9 cellular contexts compared by ENCODE assay signal in genomic region chr17:50421308-50422031, GRCh38. TPM values are rescaled to one million over a fixed set of nuclear protein-coding genes. Genes with fewer than 3 reads are reported as not detected.
DNase-seq lines count a peak whose midpoint lies in the region; ATAC-seq, FAIRE-seq and TF ChIP-seq lines count a peak whose summit lies in the region.
"Had no signal": no experiment of that assay in that cellular context is flagged by ENCODE, and none has a peak within 500 bp of the region (broad histone marks: within the 10 kb centered on the region; RNA-seq: fewer than 3 reads in every experiment).

No MANE protein-coding gene starts in this region.

- H3K27ac Mint-ChIP-seq in activated naive CD8-positive, alpha-beta T cell = peak overlapping the region; percentile 91

- BruUV-seq in HepG2 (replicated peaks; lab: Mats Ljungman, UMichigan) = no TSS peak

- no peak for DNase-seq in heart right ventricle
- no peak for DNase-seq in Right ventricle myocardium inferior (ENCODE audit: missing footprints)
- no peak for DNase-seq in HepG2 (ENCODE audit: low spot score)
- DNase-seq in aorta = no peak
- no peak for DNase-seq in anterior cingulate cortex (lab: John Stamatoyannopoulos, UW)

- POLR2A ChIA-PET in HepG2 (lab: Yijun Ruan, JAX) = interaction anchor here (1.1 to 3.6 kb wide), 2 partner anchors 8 to 24 kb away, joined by 5 to 29 read pairs; partner anchors contain the start of gene LRRC59

- no peaks in the 10 kb centered on the region for H3K36me3 ChIP-seq in heart right ventricle
- H3K36me3 ChIP-seq in HepG2 (replicated peaks in 1 of 2; ENCODE audit: control insufficient read depth in 1 of 2, insufficient read depth in 2 of 2, low read length in 2 of 2) = no peaks in the 10 kb centered on the region
- no peaks in the 10 kb centered on the region for H3K36me3 ChIP-seq in aorta (ENCODE audit: control insufficient read depth in 1 of 2, insufficient read depth in 2 of 2, low read length in 1 of 2)

- intact Hi-C loops in heart right ventricle (cut with DNase I) = no loop called here
- intact Hi-C loops in Right ventricle myocardium inferior (cut with DNase I) = no loop called here
- intact Hi-C loops in HepG2 (cut with micrococcal nuclease; ENCODE audit: unreplicated experiment) = no loop called here
- intact Hi-C loops in aorta (cut with DNase I) = no loop called here

- H3K4me1 Mint-ChIP-seq in activated naive CD8-positive, alpha-beta T cell (ENCODE audit: low read depth) = peaks cover 20% of the 10 kb centered on the region

- H3K9me3 ChIP-seq in heart right ventricle (no peaks in the 10 kb centered on the region), HepG2 (ENCODE audit: low read length) (no peaks in the 10 kb centered on the region), aorta (ENCODE audit: control insufficient read depth, low read length) (no peaks in the 10 kb centered on the region)

- H3K4me3 Mint-ChIP-seq in activated naive CD8-positive, alpha-beta T cell = peak overlapping the region; percentile 79

- peak overlapping the region; percentile 75 for H3K4me2 ChIP-seq in HepG2 (ENCODE audit: low read depth, low read length)

- ATAC-seq in heart right ventricle (no peak), Right ventricle myocardium inferior (no peak), HepG2 (no peak), aorta (ENCODE audit: low FRiP score) (peak; percentile 23), GM21576 (IDR thresholded peaks at IDR 0.05; ENCODE audit: unreplicated experiment) (no peak), HG03460 (IDR thresholded peaks at IDR 0.05; ENCODE audit: unreplicated experiment) (no peak)

- H3K79me2 ChIP-seq in HepG2 (ENCODE audit: insufficient read depth, low read length) = peaks cover 1% of the 10 kb centered on the region

- peaks cover 5% of the 10 kb centered on the region for H3K36me3 Mint-ChIP-seq in activated naive CD8-positive, alpha-beta T cell

- 48 to 51% methylated on average over 3 of the region's 3 CpGs for WGBS in heart right ventricle, 2 donors
- WGBS in HepG2 (ENCODE audit: low lambda C conversion rate) = 27% methylated on average over 3 of the region's 3 CpGs
- WGBS in aorta, 2 donors = 65 to 69% methylated on average over 3 of the region's 3 CpGs

- H3K9ac ChIP-seq in HepG2 (ENCODE audit: insufficient read depth, low read depth, low read length) = peak overlapping the region; percentile 47

- peaks cover 7 to 53% (median 19%) of the 10 kb centered on the region in 9 donors for H3K4me1 ChIP-seq in heart right ventricle
- peaks cover 57% of the 10 kb centered on the region for H3K4me1 ChIP-seq in HepG2 (ENCODE audit: insufficient read depth, low read length)
- H3K4me1 ChIP-seq in aorta (ENCODE audit: control insufficient read depth in 1 of 2, insufficient read depth in 2 of 2, low read length in 2 of 2) = no peaks in the 10 kb centered on the region

- peak overlapping the region in 9 of 10 donors; percentile 28 to 83 (median 61) for H3K27ac ChIP-seq in heart right ventricle
- H3K27ac ChIP-seq in HepG2 (ENCODE audit: extremely low read length, insufficient read depth, low read length) = peak overlapping the region; percentile 58
- H3K27ac ChIP-seq in aorta (ENCODE audit: low read depth in 1 of 2, low read length in 2 of 2) = no peak overlapping the region

- no peaks in the 10 kb centered on the region for H3K27me3 Mint-ChIP-seq in activated naive CD8-positive, alpha-beta T cell

- peak overlapping the region; percentile 38 for H2AFZ ChIP-seq in HepG2 (ENCODE audit: low read length)

- peaks cover 7% of the 10 kb centered on the region for H3K9me3 Mint-ChIP-seq in activated naive CD8-positive, alpha-beta T cell (ENCODE audit: low read depth)

- H4K20me1 ChIP-seq in HepG2 (ENCODE audit: insufficient read depth, low read length) = no peaks in the 10 kb centered on the region

- TF ChIP-seq POLR2A in HepG2 (IDR thresholded peaks at IDR 0.05; ENCODE audit: insufficient read depth in 1 of 2, low read depth in 2 of 2, low read length in 2 of 2) = no peak

- in situ Hi-C loops in HepG2 (cut with HindIII; ENCODE audit: extremely low pct_ligation_motif_present, low pct_unique_long_range_greater_than_20kb) = no loop called here

- FAIRE-seq in HepG2 (lab: Jason Lieb, UNC) = peak; percentile 34
- FAIRE-seq: TTC549 had no signal

- TF ChIP-seq EP300 in HepG2 (IDR thresholded peaks at IDR 0.05; ENCODE audit: low read depth in 2 of 2, low read length in 2 of 2) = no peak
- no peak for TF ChIP-seq EP300 in HepG2 (CRISPR knock-in tag; IDR thresholded peaks at IDR 0.05; ENCODE audit: borderline replicate concordance)

- TF ChIP-seq RAD21 in HepG2 (CRISPR knock-in tag; IDR thresholded peaks at IDR 0.05) = no peak

- H3K4me3 ChIP-seq in heart right ventricle (peak overlapping the region in 7 of 10 donors; percentile 6 to 38 (median 29)), HepG2 (replicated peaks in 1 of 3; ENCODE audit: insufficient read depth in 1 of 3, low read depth in 2 of 3, low read length in 3 of 3) (peak overlapping the region; percentile 29 to 61 (median 57); a peak in 5 of 6 replicates), aorta (ENCODE audit: low read length in 2 of 2) (no peak overlapping the region)

- H3K27me3 ChIP-seq in heart right ventricle (no peaks in the 10 kb centered on the region), HepG2 (ENCODE audit: control insufficient read depth in 1 of 2, insufficient read depth in 2 of 2, low read length in 2 of 2) (no peaks in the 10 kb centered on the region; a peak in 1 of 5 replicates), aorta (ENCODE audit: control insufficient read depth in 1 of 2, insufficient read depth in 2 of 2, low read length in 1 of 2) (no peaks in the 10 kb centered on the region)

- CTCF ChIA-PET in HepG2 (lab: Yijun Ruan, JAX; ENCODE audit: low intra/inter-chr PET ratio, low total read pairs) = no interaction called here

- TF ChIP-seq CTCF in heart right ventricle (IDR thresholded peaks at IDR 0.05) (no peak), HepG2 (CRISPR knock-in tag; IDR thresholded peaks at IDR 0.05) (no peak)

RNA-seq across cellular contexts. Expression of gene ACSF2, which starts 4.5 kb away (rescaled TPM):
- total RNA-seq in heart right ventricle (10 to 100 TPM in 9 of 10 donors, 1 to 10 TPM in 1; 9.9 to 45.0 (median 19.7) TPM), Right ventricle myocardium inferior (22.7 TPM), HepG2 (2016; rRNA removed; fragmentation: Illumina TruSeq; extraction: Trizol) (32.0 and 87.3 TPM in 2 replicates), aorta (10 to 100 TPM; 17.8 to 35.8 TPM)
- polyA plus RNA-seq in heart right ventricle (10 to 100 TPM in 1 of 2 donors, 1 to 10 TPM in 1; 7.9 to 26.9 TPM), HepG2 (2011; rRNA removed) (109 and 117 TPM in 2 replicates), aorta (10 to 100 TPM; 29.2 to 35.1 TPM)
- 20.7 and 23.9 TPM in 2 replicates for total RNA-seq in HepG2 (2016; cell fraction: cytosol; rRNA removed; fragmentation: Illumina TruSeq; extraction: Trizol; ENCODE audit: low read depth)
- total RNA-seq in HepG2 (2016; cell fraction: insoluble cytoplasmic fraction; rRNA removed; fragmentation: Illumina TruSeq; extraction: Trizol) = 26.9 and 94.3 TPM in 2 replicates
- 19.8 and 21.0 TPM in 2 replicates for total RNA-seq in HepG2 (2016; cell fraction: membrane; rRNA removed; fragmentation: Illumina TruSeq; extraction: Trizol)
- total RNA-seq in HepG2 (2016; cell fraction: nucleus; rRNA removed; fragmentation: Illumina TruSeq; extraction: Trizol) = 90.8 and 95.0 TPM in 2 replicates
- polyA plus RNA-seq in HepG2 (2011; cell fraction: cytosol; rRNA removed) = 68.6 and 80.4 TPM in 2 replicates
- polyA plus RNA-seq in HepG2 (2011; cell fraction: nucleus; rRNA removed) = 334 and 438 TPM in 2 replicates
- polyA plus RNA-seq in HepG2 (2012) = 79.7 and 97.7 TPM in 2 replicates
- 8.6 and 9.0 TPM in 2 replicates for polyA plus RNA-seq in HepG2 (2016; cell fraction: cytosol; fragmentation: Illumina TruSeq; extraction: Trizol; ENCODE audit: low read depth)
- polyA plus RNA-seq in HepG2 (2016; cell fraction: insoluble cytoplasmic fraction; fragmentation: Illumina TruSeq; extraction: Trizol; ENCODE audit: low read depth) = 26.3 and 30.3 TPM in 2 replicates
- 13.4 and 14.3 TPM in 2 replicates for polyA plus RNA-seq in HepG2 (2016; cell fraction: membrane; fragmentation: Illumina TruSeq; extraction: Trizol; ENCODE audit: low read depth)
- 198 and 222 TPM in 2 replicates for polyA plus RNA-seq in HepG2 (2016; cell fraction: nucleus; fragmentation: Illumina TruSeq; extraction: Trizol; ENCODE audit: insufficient read depth, low read depth)
- polyA minus RNA-seq in HepG2 (2011; rRNA and poly(A)+ RNA removed; ENCODE audit: low replicate concordance) = 87.1 and 260 TPM in 2 replicates
- 32.1 and 36.7 TPM in 2 replicates for polyA minus RNA-seq in HepG2 (2011; cell fraction: cytosol; rRNA and poly(A)+ RNA removed)
- 111 and 114 TPM in 2 replicates for polyA minus RNA-seq in HepG2 (2011; cell fraction: nucleus; rRNA and poly(A)+ RNA removed)

RNA-seq across cellular contexts. Expression of gene LRRC59, which starts 24.1 kb away (rescaled TPM):
- 10 to 100 TPM; 19.2 to 48.3 (median 24.7) TPM for total RNA-seq in heart right ventricle
- polyA plus RNA-seq in heart right ventricle = 10 to 100 TPM; 11.4 to 83.1 TPM
- total RNA-seq in Right ventricle myocardium inferior = 24.5 TPM
- 222 and 239 TPM in 2 replicates for total RNA-seq in HepG2 (2016; rRNA removed; fragmentation: Illumina TruSeq; extraction: Trizol)
- total RNA-seq in HepG2 (2016; cell fraction: cytosol; rRNA removed; fragmentation: Illumina TruSeq; extraction: Trizol; ENCODE audit: low read depth) = 75.0 and 83.4 TPM in 2 replicates
- total RNA-seq in HepG2 (2016; cell fraction: insoluble cytoplasmic fraction; rRNA removed; fragmentation: Illumina TruSeq; extraction: Trizol) = 213 and 234 TPM in 2 replicates
- total RNA-seq in HepG2 (2016; cell fraction: membrane; rRNA removed; fragmentation: Illumina TruSeq; extraction: Trizol) = 172 and 182 TPM in 2 replicates
- 115 and 124 TPM in 2 replicates for total RNA-seq in HepG2 (2016; cell fraction: nucleus; rRNA removed; fragmentation: Illumina TruSeq; extraction: Trizol)
- 87.3 and 93.2 TPM in 2 replicates for polyA plus RNA-seq in HepG2 (2011; rRNA removed)
- polyA plus RNA-seq in HepG2 (2011; cell fraction: cytosol; rRNA removed) = 57.2 and 66.4 TPM in 2 replicates
- polyA plus RNA-seq in HepG2 (2011; cell fraction: nucleus; rRNA removed) = 50.6 and 58.7 TPM in 2 replicates
- polyA plus RNA-seq in HepG2 (2012) = 90.0 and 114 TPM in 2 replicates
- 59.8 and 73.7 TPM in 2 replicates for polyA plus RNA-seq in HepG2 (2016; cell fraction: cytosol; fragmentation: Illumina TruSeq; extraction: Trizol; ENCODE audit: low read depth)
- polyA plus RNA-seq in HepG2 (2016; cell fraction: insoluble cytoplasmic fraction; fragmentation: Illumina TruSeq; extraction: Trizol; ENCODE audit: low read depth) = 202 and 242 TPM in 2 replicates
- polyA plus RNA-seq in HepG2 (2016; cell fraction: membrane; fragmentation: Illumina TruSeq; extraction: Trizol; ENCODE audit: low read depth) = 104 and 113 TPM in 2 replicates
- polyA plus RNA-seq in HepG2 (2016; cell fraction: nucleus; fragmentation: Illumina TruSeq; extraction: Trizol; ENCODE audit: insufficient read depth, low read depth) = 152 and 155 TPM in 2 replicates
- polyA minus RNA-seq in HepG2 (2011; rRNA and poly(A)+ RNA removed; ENCODE audit: low replicate concordance) = 159 and 165 TPM in 2 replicates
- polyA minus RNA-seq in HepG2 (2011; cell fraction: cytosol; rRNA and poly(A)+ RNA removed) = 74.4 and 77.8 TPM in 2 replicates
- polyA minus RNA-seq in HepG2 (2011; cell fraction: nucleus; rRNA and poly(A)+ RNA removed) = 73.0 and 88.5 TPM in 2 replicates
- 10 to 100 TPM; 46.7 to 77.6 TPM for total RNA-seq in aorta
- 10 to 100 TPM; 33.1 to 44.1 TPM for polyA plus RNA-seq in aorta

RNA-seq across cellular contexts. Expression of gene CHAD, which starts 47.2 kb away (rescaled TPM):
- total RNA-seq in heart right ventricle (under 1 TPM in 3 of 10 donors, not detected in 7; 0.13 to 0.74 (median 0.20) TPM), Right ventricle myocardium inferior (0.16 TPM), HepG2 (2016; rRNA removed; fragmentation: Illumina TruSeq; extraction: Trizol) (not detected in 2 replicates), aorta (under 1 TPM in 1 of 2 donors, not detected in 1; 0.57 TPM)
- polyA plus RNA-seq in heart right ventricle (under 1 TPM in 1 of 2 donors, not detected in 1; 0.44 TPM), HepG2 (2011; rRNA removed) (1.4 and 2.2 TPM in 2 replicates), aorta (1 to 10 TPM in 1 of 2 donors, under 1 TPM in 1; 0.20 to 2.3 TPM)
- not detected in 2 replicates for total RNA-seq in HepG2 (2016; cell fraction: cytosol; rRNA removed; fragmentation: Illumina TruSeq; extraction: Trizol; ENCODE audit: low read depth)
- 0.09 TPM in 1 of 2 replicates, not detected in the other for total RNA-seq in HepG2 (2016; cell fraction: insoluble cytoplasmic fraction; rRNA removed; fragmentation: Illumina TruSeq; extraction: Trizol)
- total RNA-seq in HepG2 (2016; cell fraction: membrane; rRNA removed; fragmentation: Illumina TruSeq; extraction: Trizol) = not detected in 2 replicates
- total RNA-seq in HepG2 (2016; cell fraction: nucleus; rRNA removed; fragmentation: Illumina TruSeq; extraction: Trizol) = not detected in 2 replicates
- 0.56 and 1.1 TPM in 2 replicates for polyA plus RNA-seq in HepG2 (2011; cell fraction: cytosol; rRNA removed)
- 7.9 and 10.0 TPM in 2 replicates for polyA plus RNA-seq in HepG2 (2011; cell fraction: nucleus; rRNA removed)
- polyA plus RNA-seq in HepG2 (2012) = 4.3 and 5.0 TPM in 2 replicates
- not detected in 2 replicates for polyA plus RNA-seq in HepG2 (2016; cell fraction: cytosol; fragmentation: Illumina TruSeq; extraction: Trizol; ENCODE audit: low read depth)
- not detected in 2 replicates for polyA plus RNA-seq in HepG2 (2016; cell fraction: insoluble cytoplasmic fraction; fragmentation: Illumina TruSeq; extraction: Trizol; ENCODE audit: low read depth)
- polyA plus RNA-seq in HepG2 (2016; cell fraction: membrane; fragmentation: Illumina TruSeq; extraction: Trizol; ENCODE audit: low read depth) = not detected in 2 replicates
- 1.1 TPM in 1 of 2 replicates, not detected in the other for polyA plus RNA-seq in HepG2 (2016; cell fraction: nucleus; fragmentation: Illumina TruSeq; extraction: Trizol; ENCODE audit: insufficient read depth, low read depth)
- 0.07 and 1.3 TPM in 2 replicates for polyA minus RNA-seq in HepG2 (2011; rRNA and poly(A)+ RNA removed; ENCODE audit: low replicate concordance)
- not detected in 2 replicates for polyA minus RNA-seq in HepG2 (2011; cell fraction: cytosol; rRNA and poly(A)+ RNA removed)
- 0.64 and 0.87 TPM in 2 replicates for polyA minus RNA-seq in HepG2 (2011; cell fraction: nucleus; rRNA and poly(A)+ RNA removed)

RNA-seq across cellular contexts. Expression of gene EME1, which starts 48.4 kb away (rescaled TPM):
- total RNA-seq in heart right ventricle (1 to 10 TPM in 2 of 10 donors, under 1 TPM in 8; 0.25 to 1.8 (median 0.67) TPM), Right ventricle myocardium inferior (0.60 TPM), HepG2 (2016; rRNA removed; fragmentation: Illumina TruSeq; extraction: Trizol) (17.3 and 24.6 TPM in 2 replicates), aorta (1 to 10 TPM in 1 of 2 donors, not detected in 1; 2.0 TPM)
- polyA plus RNA-seq in heart right ventricle (under 1 TPM; 0.20 to 0.51 TPM), HepG2 (2011; rRNA removed) (13.4 and 20.7 TPM in 2 replicates), aorta (under 1 TPM in 1 of 2 donors, not detected in 1; 0.49 TPM)
- 6.4 and 7.4 TPM in 2 replicates for total RNA-seq in HepG2 (2016; cell fraction: cytosol; rRNA removed; fragmentation: Illumina TruSeq; extraction: Trizol; ENCODE audit: low read depth)
- total RNA-seq in HepG2 (2016; cell fraction: insoluble cytoplasmic fraction; rRNA removed; fragmentation: Illumina TruSeq; extraction: Trizol) = 17.1 and 25.6 TPM in 2 replicates
- total RNA-seq in HepG2 (2016; cell fraction: membrane; rRNA removed; fragmentation: Illumina TruSeq; extraction: Trizol) = 7.7 and 8.9 TPM in 2 replicates
- 28.4 and 31.8 TPM in 2 replicates for total RNA-seq in HepG2 (2016; cell fraction: nucleus; rRNA removed; fragmentation: Illumina TruSeq; extraction: Trizol)
- polyA plus RNA-seq in HepG2 (2011; cell fraction: cytosol; rRNA removed) = 4.7 and 7.1 TPM in 2 replicates
- 58.4 and 108 TPM in 2 replicates for polyA plus RNA-seq in HepG2 (2011; cell fraction: nucleus; rRNA removed)
- 6.6 and 17.5 TPM in 2 replicates for polyA plus RNA-seq in HepG2 (2012)
- polyA plus RNA-seq in HepG2 (2016; cell fraction: cytosol; fragmentation: Illumina TruSeq; extraction: Trizol; ENCODE audit: low read depth) = 1.3 and 1.6 TPM in 2 replicates
- 13.3 and 16.0 TPM in 2 replicates for polyA plus RNA-seq in HepG2 (2016; cell fraction: insoluble cytoplasmic fraction; fragmentation: Illumina TruSeq; extraction: Trizol; ENCODE audit: low read depth)
- polyA plus RNA-seq in HepG2 (2016; cell fraction: membrane; fragmentation: Illumina TruSeq; extraction: Trizol; ENCODE audit: low read depth) = 2.3 and 3.2 TPM in 2 replicates
- polyA plus RNA-seq in HepG2 (2016; cell fraction: nucleus; fragmentation: Illumina TruSeq; extraction: Trizol; ENCODE audit: insufficient read depth, low read depth) = 65.8 and 68.9 TPM in 2 replicates
- polyA minus RNA-seq in HepG2 (2011; rRNA and poly(A)+ RNA removed; ENCODE audit: low replicate concordance) = 6.9 and 17.6 TPM in 2 replicates
- 5.3 and 5.4 TPM in 2 replicates for polyA minus RNA-seq in HepG2 (2011; cell fraction: cytosol; rRNA and poly(A)+ RNA removed)
- 14.9 and 18.7 TPM in 2 replicates for polyA minus RNA-seq in HepG2 (2011; cell fraction: nucleus; rRNA and poly(A)+ RNA removed)

RNA-seq across cellular contexts. Expression of gene MRPL27, which starts 48.5 kb away (rescaled TPM):
- total RNA-seq in heart right ventricle (10 to 100 TPM; 54.8 to 90.0 (median 63.0) TPM), Right ventricle myocardium inferior (85.0 TPM), HepG2 (2016; rRNA removed; fragmentation: Illumina TruSeq; extraction: Trizol) (217 and 294 TPM in 2 replicates), aorta (10 to 100 TPM; 34.8 TPM)
- polyA plus RNA-seq in heart right ventricle (100 to 1,000 TPM; 241 to 253 TPM), HepG2 (2011; rRNA removed) (131 and 137 TPM in 2 replicates), aorta (100 to 1,000 TPM in 1 of 2 donors, 10 to 100 TPM in 1; 90.9 to 103 TPM)
- total RNA-seq in HepG2 (2016; cell fraction: cytosol; rRNA removed; fragmentation: Illumina TruSeq; extraction: Trizol; ENCODE audit: low read depth) = 159 and 163 TPM in 2 replicates
- total RNA-seq in HepG2 (2016; cell fraction: insoluble cytoplasmic fraction; rRNA removed; fragmentation: Illumina TruSeq; extraction: Trizol) = 225 and 322 TPM in 2 replicates
- 113 and 118 TPM in 2 replicates for total RNA-seq in HepG2 (2016; cell fraction: membrane; rRNA removed; fragmentation: Illumina TruSeq; extraction: Trizol)
- 94.1 and 102 TPM in 2 replicates for total RNA-seq in HepG2 (2016; cell fraction: nucleus; rRNA removed; fragmentation: Illumina TruSeq; extraction: Trizol)
- 178 and 188 TPM in 2 replicates for polyA plus RNA-seq in HepG2 (2011; cell fraction: cytosol; rRNA removed)
- polyA plus RNA-seq in HepG2 (2011; cell fraction: nucleus; rRNA removed) = 65.8 and 77.3 TPM in 2 replicates
- polyA plus RNA-seq in HepG2 (2012) = 92.3 and 97.7 TPM in 2 replicates
- polyA plus RNA-seq in HepG2 (2016; cell fraction: cytosol; fragmentation: Illumina TruSeq; extraction: Trizol; ENCODE audit: low read depth) = 113 and 115 TPM in 2 replicates
- 260 and 314 TPM in 2 replicates for polyA plus RNA-seq in HepG2 (2016; cell fraction: insoluble cytoplasmic fraction; fragmentation: Illumina TruSeq; extraction: Trizol; ENCODE audit: low read depth)
- 75.9 and 83.5 TPM in 2 replicates for polyA plus RNA-seq in HepG2 (2016; cell fraction: membrane; fragmentation: Illumina TruSeq; extraction: Trizol; ENCODE audit: low read depth)
- polyA plus RNA-seq in HepG2 (2016; cell fraction: nucleus; fragmentation: Illumina TruSeq; extraction: Trizol; ENCODE audit: insufficient read depth, low read depth) = 124 and 142 TPM in 2 replicates
- 68.9 and 78.1 TPM in 2 replicates for polyA minus RNA-seq in HepG2 (2011; rRNA and poly(A)+ RNA removed; ENCODE audit: low replicate concordance)
- polyA minus RNA-seq in HepG2 (2011; cell fraction: cytosol; rRNA and poly(A)+ RNA removed) = 21.0 and 23.5 TPM in 2 replicates
- polyA minus RNA-seq in HepG2 (2011; cell fraction: nucleus; rRNA and poly(A)+ RNA removed) = 83.2 and 89.1 TPM in 2 replicates

Comparison
In these comparisons a context has a peak if more than half of its experiments do, and no peak if none do; other contexts are left out.
1. H3K27ac ChIP-seq: peak in heart right ventricle (9 of 10) and HepG2 (single experiment); none in aorta (0 of 2).
2. H3K4me3 ChIP-seq: peak in heart right ventricle (7 of 10) and HepG2 (3 of 3); none in aorta (0 of 2).